ENCODE assay signal across 13 cellular contexts in genomic region chr7:113799896-113800295, GRCh38.
DNase-seq lines count a peak whose midpoint lies in the region; ATAC-seq and TF ChIP-seq lines count a peak whose summit lies in the region.
"Had no signal": no experiment of that assay in that cellular context is flagged by ENCODE, and none has a peak within 500 bp of the region (broad histone marks: within the 10 kb centered on the region; RNA-seq: fewer than 3 reads in every experiment).

No MANE protein-coding gene starts in this region.

- H3K9me3 ChIP-seq in naive thymus-derived CD4-positive, alpha-beta T cell (ENCODE audit: control insufficient read depth in 2 of 3, low read length in 3 of 3), result no peaks in the 10 kb centered on the region

- no peaks in the 10 kb centered on the region for H3K4me1 Mint-ChIP-seq in naive thymus-derived CD4-positive, alpha-beta T cell
- H3K4me1 Mint-ChIP-seq: activated naive CD4-positive, alpha-beta T cell treated with anti-CD3 and anti-CD28 coated beads, Interleukin-2, amount 50 U/mL, for 24 hours had no signal

- CTCF ChIA-PET in naive thymus-derived CD4-positive, alpha-beta T cell (lab: Charles Lee), result no interaction called here

- no peak overlapping the region for H3K4me3 ChIP-seq in naive thymus-derived CD4-positive, alpha-beta T cell (ENCODE audit: low read length)
- H3K4me3 ChIP-seq: skin epidermis had no signal

- H3K4me1 ChIP-seq in naive thymus-derived CD4-positive, alpha-beta T cell (ENCODE audit: control insufficient read depth in 2 of 2, insufficient read depth in 2 of 2, low read length in 2 of 2), result no peaks in the 10 kb centered on the region

- intact Hi-C loops in posterior cingulate gyrus (cut with DNase I), result no loop called here
- intact Hi-C loops in naive thymus-derived CD4-positive, alpha-beta T cell (cut with micrococcal nuclease), result no loop called here

- no peaks in the 10 kb centered on the region for H3K36me3 Mint-ChIP-seq in naive thymus-derived CD4-positive, alpha-beta T cell
- H3K36me3 Mint-ChIP-seq: activated naive CD4-positive, alpha-beta T cell treated with anti-CD3 and anti-CD28 coated beads, Interleukin-2, amount 50 U/mL, for 24 hours had no signal

- H3K36me3 ChIP-seq in naive thymus-derived CD4-positive, alpha-beta T cell (ENCODE audit: control insufficient read depth in 2 of 3, insufficient read depth in 3 of 3, low read length in 3 of 3), result no peaks in the 10 kb centered on the region
- H3K36me3 ChIP-seq: WERI-Rb-1 had no signal

- POLR2A ChIA-PET in naive thymus-derived CD4-positive, alpha-beta T cell (lab: Charles Lee), result no interaction called here

- no peak overlapping the region for H3K27ac Mint-ChIP-seq in naive thymus-derived CD4-positive, alpha-beta T cell
- H3K27ac Mint-ChIP-seq: activated naive CD4-positive, alpha-beta T cell treated with anti-CD3 and anti-CD28 coated beads, Interleukin-2, amount 50 U/mL, for 24 hours had no signal

- peak; percentile 99 for ATAC-seq in GM18858 (IDR thresholded peaks at IDR 0.05; ENCODE audit: unreplicated experiment)
- ATAC-seq in GM21528 (IDR thresholded peaks at IDR 0.05; ENCODE audit: low FRiP score, unreplicated experiment), result peak; percentile 98
- ATAC-seq in HG03108 (IDR thresholded peaks at IDR 0.05; ENCODE audit: unreplicated experiment), result peak; percentile 98
- no peak for ATAC-seq in omental fat pad (ENCODE audit: low FRiP score)
- ATAC-seq in naive thymus-derived CD4-positive, alpha-beta T cell, result no peak

- H3K27me3 ChIP-seq in naive thymus-derived CD4-positive, alpha-beta T cell (ENCODE audit: control insufficient read depth in 2 of 2, insufficient read depth in 2 of 2, low read length in 2 of 2), result no peaks in the 10 kb centered on the region

- H3K4me3 Mint-ChIP-seq in naive thymus-derived CD4-positive, alpha-beta T cell, result no peak overlapping the region
- H3K4me3 Mint-ChIP-seq: activated naive CD4-positive, alpha-beta T cell treated with anti-CD3 and anti-CD28 coated beads, Interleukin-2, amount 50 U/mL, for 24 hours had no signal

- DNase-seq in NCI-H526 (lab: John Stamatoyannopoulos, UW) (peak; percentile 57 to 78), posterior cingulate gyrus (no peak), omental fat pad (ENCODE audit: low spot score) (no peak)
- no peak for DNase-seq in stimulated activated CD4-positive, alpha-beta T cell treated with anti-CD3 and anti-CD28 coated beads, Interleukin-12 subunit alpha, Interleukin-12 subunit beta, amount 100 ng/mL, for 4 hours
- DNase-seq in naive thymus-derived CD4-positive, alpha-beta T cell, result no peak
- DNase-seq: dermis blood vessel endothelial cell, Kasumi-1, WERI-Rb-1 had no signal

- no peak overlapping the region for H3K27ac ChIP-seq in naive thymus-derived CD4-positive, alpha-beta T cell (ENCODE audit: low read depth, low read length)
- H3K27ac ChIP-seq: skin epidermis, WERI-Rb-1 had no signal

- no peaks in the 10 kb centered on the region for H3K27me3 Mint-ChIP-seq in naive thymus-derived CD4-positive, alpha-beta T cell
- H3K27me3 Mint-ChIP-seq: activated naive CD4-positive, alpha-beta T cell treated with anti-CD3 and anti-CD28 coated beads, Interleukin-2, amount 50 U/mL, for 24 hours had no signal

- no peak for TF ChIP-seq CTCF in omental fat pad (IDR thresholded peaks at IDR 0.05)

- H3K9me3 Mint-ChIP-seq in naive thymus-derived CD4-positive, alpha-beta T cell, result peaks cover 0 to 9% (median 0%) of the 10 kb centered on the region in 11 donors

Comparison
In these comparisons a context has a peak if more than half of its experiments do, and no peak if none do; other contexts are left out.
1. ATAC-seq: peak in GM18858 (single experiment), GM21528 (single experiment) and HG03108 (single experiment); none in omental fat pad (single experiment) and naive thymus-derived CD4-positive, alpha-beta T cell (single experiment).
2. DNase-seq: peak in NCI-H526 (2 of 2); none in posterior cingulate gyrus (0 of 10), stimulated activated CD4-positive, alpha-beta T cell treated with anti-CD3 and anti-CD28 coated beads, Interleukin-12 subunit alpha, Interleukin-12 subunit beta, amount 100 ng/mL, for 4 hours (single experiment), omental fat pad (single experiment) and naive thymus-derived CD4-positive, alpha-beta T cell (0 of 9).